In the genomic region with DNA sequence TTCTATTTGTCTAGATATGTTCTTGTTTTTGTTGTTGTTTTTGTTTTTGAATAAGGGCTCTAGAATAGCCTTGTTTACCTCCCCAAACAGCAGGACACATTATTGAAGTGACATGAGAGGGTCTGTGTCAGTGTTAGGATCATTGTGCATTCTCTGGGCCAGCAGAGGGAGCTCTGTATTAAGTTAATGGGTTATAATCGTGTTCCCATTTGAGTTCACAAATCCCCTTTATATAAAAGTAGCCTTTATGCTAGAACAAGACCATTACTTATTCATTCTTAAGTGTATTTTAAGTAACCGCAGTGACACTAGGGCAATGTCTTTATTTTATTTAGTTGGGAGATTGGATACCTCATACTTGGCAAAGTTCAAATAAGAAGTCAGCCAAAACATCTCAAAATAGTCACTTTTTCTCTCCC, we compare ENCODE assay signal across 9 cellular contexts. TPM values are rescaled to one million over a fixed set of nuclear protein-coding genes. Genes with fewer than 3 reads are reported as not detected.
DNase-seq lines count a peak whose midpoint lies in the region; ATAC-seq, FAIRE-seq and TF ChIP-seq lines count a peak whose summit lies in the region.
"Had no signal": no experiment of that assay in that cellular context is flagged by ENCODE, and none has a peak within 500 bp of the region (broad histone marks: within the 10 kb centered on the region; RNA-seq: fewer than 3 reads in every experiment).

No MANE protein-coding gene starts in this region.

- H3K27me3 ChIP-seq in DND-41 (ENCODE audit: insufficient read depth, low read length, poor library complexity) (no peaks in the 10 kb centered on the region), SJCRH30 (no peaks in the 10 kb centered on the region), astrocyte (ENCODE audit: insufficient read depth, low read length) (no peaks in the 10 kb centered on the region), right cardiac atrium (ENCODE audit: control insufficient read depth, insufficient read depth) (no peaks in the 10 kb centered on the region), skeletal muscle satellite cell (ENCODE audit: control insufficient read depth, insufficient read depth, low read length) (no peaks in the 10 kb centered on the region)

- DNase-seq in DND-41 (peak; percentile 53), LHCN-M2 (ENCODE audit: low read depth) (peak; percentile 72), SJCRH30 (peak; percentile 58 to 80), astrocyte (ENCODE audit: low read depth) (peak; percentile 81), right cardiac atrium (peak in 2 of 3 donors; percentile 33 to 65), cortex of kidney (lab: John Stamatoyannopoulos, UW) (no peak)

- ATAC-seq in DND-41 (ENCODE audit: insufficient read depth, low read depth), result peak; percentile 82
- peak; percentile 71 to 72 for ATAC-seq in right cardiac atrium
- ATAC-seq in GM19351 (IDR thresholded peaks at IDR 0.05; ENCODE audit: unreplicated experiment), result no peak

- H3K4me3 ChIP-seq in DND-41 (ENCODE audit: low read depth in 1 of 2, low read length in 2 of 2) (no peak overlapping the region), SJCRH30 (no peak overlapping the region), astrocyte (ENCODE audit: insufficient read depth, low read depth, low read length) (no peak overlapping the region), right cardiac atrium (ENCODE audit: low read length) (no peak overlapping the region), skeletal muscle satellite cell (ENCODE audit: low read length) (peak overlapping the region; percentile 5)

- 19% methylated on average over 2 of the region's 2 CpGs for WGBS in right cardiac atrium

- H4K20me1 ChIP-seq in DND-41 (ENCODE audit: insufficient read depth, low read length) (no peaks in the 10 kb centered on the region; the same call in 1 of the 2 replicates), astrocyte (ENCODE audit: insufficient read depth, low read length) (peaks cover 13% of the 10 kb centered on the region)

- FAIRE-seq in astrocyte (lab: Jason Lieb, UNC), result peak; percentile 60
- FAIRE-seq: colon had no signal

- H3K36me3 ChIP-seq in DND-41 (ENCODE audit: insufficient read depth, low read length), result peaks cover 60% of the 10 kb centered on the region
- H3K36me3 ChIP-seq in SJCRH30, result peaks cover 19% of the 10 kb centered on the region
- no peaks in the 10 kb centered on the region for H3K36me3 ChIP-seq in astrocyte (ENCODE audit: insufficient read depth, low read length)
- peaks cover 3% of the 10 kb centered on the region for H3K36me3 ChIP-seq in skeletal muscle satellite cell (ENCODE audit: insufficient read depth, low read length)

- H3K4me2 ChIP-seq in DND-41 (ENCODE audit: insufficient read depth, low read length) (no peak overlapping the region), astrocyte (ENCODE audit: low read length) (peak overlapping the region; percentile 42), skeletal muscle satellite cell (ENCODE audit: low read length) (peak overlapping the region; percentile 50)

- peaks cover 30% of the 10 kb centered on the region for H3K4me1 Mint-ChIP-seq in astrocyte (ENCODE audit: low read depth, unreplicated experiment)

- intact Hi-C loops in right cardiac atrium (cut with DNase I), result loop anchor here in 2 of 4 donors (2.0 to 10.0 kb wide), 3 partner anchors 86 to 284 kb away; no protein-coding TSS in a partner anchor

- H3K4me3 Mint-ChIP-seq in astrocyte (ENCODE audit: unreplicated experiment), result no peak overlapping the region

- TF ChIP-seq CTCF in DND-41 (IDR thresholded peaks at IDR 0.05; ENCODE audit: borderline replicate concordance, extremely low read depth, low read length, poor library complexity, severe bottlenecking), result peak; percentile 86
- TF ChIP-seq CTCF in astrocyte (IDR thresholded peaks at IDR 0.05; ENCODE audit: insufficient read depth, low read depth, low read length), result peak; percentile 83

- H2AFZ ChIP-seq in DND-41 (ENCODE audit: low read depth, low read length) (no peak overlapping the region), astrocyte (ENCODE audit: low read depth, low read length) (no peak overlapping the region)

- H3K79me2 ChIP-seq in DND-41 (ENCODE audit: insufficient read depth, low read length) (peaks cover 4% of the 10 kb centered on the region; the same call in 1 of the 2 replicates), astrocyte (ENCODE audit: insufficient read depth, low read length) (no peaks in the 10 kb centered on the region)

- no peaks in the 10 kb centered on the region for H3K27me3 Mint-ChIP-seq in astrocyte (ENCODE audit: low read depth, unreplicated experiment)

- peak overlapping the region; percentile 28 for H3K27ac Mint-ChIP-seq in astrocyte (ENCODE audit: unreplicated experiment)

- H3K27ac ChIP-seq in DND-41 (ENCODE audit: low read length) (no peak overlapping the region), SJCRH30 (no peak overlapping the region), astrocyte (ENCODE audit: low read depth, low read length) (peak overlapping the region; percentile 51), right cardiac atrium (ENCODE audit: low read length) (no peak overlapping the region)

- H3K9me3 ChIP-seq in DND-41 (ENCODE audit: insufficient read depth, low read length, severe bottlenecking) (no peaks in the 10 kb centered on the region), SJCRH30 (replicated peaks) (no peaks in the 10 kb centered on the region), astrocyte (ENCODE audit: insufficient read depth, low read depth, low read length) (no peaks in the 10 kb centered on the region), right cardiac atrium (ENCODE audit: control insufficient read depth, low read length) (no peaks in the 10 kb centered on the region), skeletal muscle satellite cell (replicated peaks; ENCODE audit: low read length) (no peaks in the 10 kb centered on the region)

- H3K4me1 ChIP-seq in DND-41 (ENCODE audit: insufficient read depth, low read length) (no peaks in the 10 kb centered on the region), SJCRH30 (peaks cover 5% of the 10 kb centered on the region; the same call in 1 of the 2 replicates), astrocyte (ENCODE audit: insufficient read depth, low read length) (peaks cover 33% of the 10 kb centered on the region), right cardiac atrium (ENCODE audit: control insufficient read depth, insufficient read depth, low read length) (no peaks in the 10 kb centered on the region), skeletal muscle satellite cell (ENCODE audit: control insufficient read depth, insufficient read depth, low read length) (peaks cover 43% of the 10 kb centered on the region)

- H3K9ac ChIP-seq in DND-41 (ENCODE audit: low read depth, low read length), result no peak overlapping the region
- peak overlapping the region; percentile 38 for H3K9ac ChIP-seq in astrocyte (ENCODE audit: low read length)
- peak overlapping the region; percentile 37 for H3K9ac ChIP-seq in skeletal muscle satellite cell (ENCODE audit: low read depth, low read length)

- peaks cover 7% of the 10 kb centered on the region for H3K36me3 Mint-ChIP-seq in astrocyte (ENCODE audit: low read depth, unreplicated experiment)

- H3K9me3 Mint-ChIP-seq in astrocyte (ENCODE audit: unreplicated experiment), result no peaks in the 10 kb centered on the region

RNA-seq across cellular contexts. Expression of a gene that starts 44.8 kb away (rescaled TPM):
- 18.2 and 22.3 TPM in 2 replicates for total RNA-seq in LHCN-M2 (2014; rRNA removed)
- polyA plus RNA-seq in LHCN-M2 (2012), result 7.5 TPM
- 43.2 and 49.2 TPM in 2 replicates for total RNA-seq in SJCRH30 (2014; rRNA removed; shearing (Covaris generic))
- total RNA-seq in astrocyte, result 32.9 and 41.4 TPM in 2 replicates
- 10 to 100 TPM; 13.8 to 14.4 (median 14.1) TPM for total RNA-seq in right cardiac atrium
- 4.6 TPM for polyA plus RNA-seq in right cardiac atrium
- 24.9 and 31.7 TPM in 2 replicates for total RNA-seq in skeletal muscle satellite cell (2012; rRNA removed)

RNA-seq across cellular contexts. Expression of a gene that starts 50.9 kb away (rescaled TPM):
- 59.3 and 61.7 TPM in 2 replicates for total RNA-seq in LHCN-M2 (2014; rRNA removed)
- 46.6 TPM for polyA plus RNA-seq in LHCN-M2 (2012)
- 43.4 and 43.5 TPM in 2 replicates for total RNA-seq in SJCRH30 (2014; rRNA removed; shearing (Covaris generic))
- 36.9 and 45.8 TPM in 2 replicates for total RNA-seq in astrocyte
- total RNA-seq in right cardiac atrium, result 10 to 100 TPM; 12.1 to 16.8 (median 13.7) TPM
- polyA plus RNA-seq in right cardiac atrium, result 11.1 TPM
- total RNA-seq in skeletal muscle satellite cell (2012; rRNA removed), result 51.5 and 52.0 TPM in 2 replicates
